In the genomic region with DNA sequence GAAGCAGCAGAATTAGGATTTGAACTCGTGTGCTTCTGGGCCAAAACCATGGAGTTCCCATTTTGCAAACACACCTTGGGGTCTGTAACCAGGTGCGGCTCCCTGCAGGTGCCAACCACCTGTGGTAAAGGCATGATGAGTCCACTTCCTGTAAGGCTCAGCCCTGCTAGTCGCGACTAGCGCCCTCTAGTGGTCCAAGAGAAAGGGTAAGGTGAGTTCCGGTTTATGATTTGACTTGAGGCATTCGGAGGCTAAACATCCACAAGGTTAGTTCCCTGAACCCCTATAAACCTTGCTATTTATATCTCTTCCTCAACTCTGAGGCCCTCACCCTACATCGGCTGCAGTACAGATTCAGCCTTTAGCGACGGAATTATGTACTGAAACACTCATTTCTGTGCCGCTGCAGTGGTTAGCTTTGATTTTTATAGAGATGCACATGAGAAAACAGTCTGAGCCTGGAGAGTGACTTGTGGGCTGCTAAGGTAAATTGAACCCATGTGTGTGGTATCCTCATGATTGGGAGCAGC, we compare ENCODE assay signal across 8 cellular contexts.
DNase-seq lines count a peak whose midpoint lies in the region; ATAC-seq and TF ChIP-seq lines count a peak whose summit lies in the region.

No MANE protein-coding gene starts in this region.

- no peak overlapping the region for H3K9ac ChIP-seq in KMS-11

- H4K20me1 ChIP-seq in KMS-11 (ENCODE audit: insufficient read depth), result no peaks in the 10 kb centered on the region

- peak; percentile 94 for ATAC-seq in GM21786 (IDR thresholded peaks at IDR 0.05; ENCODE audit: unreplicated experiment)

- TF ChIP-seq CTCF in GM12864 (IDR thresholded peaks at IDR 0.05; ENCODE audit: low read depth, low read length, missing control alignments), result peak; percentile 89
- peak; percentile 75 for TF ChIP-seq CTCF in KMS-11 (conservative IDR thresholded peaks at IDR 0.05; ENCODE audit: low read depth, low read length)
- peak; percentile 67 for TF ChIP-seq CTCF in astrocyte of the spinal cord (IDR thresholded peaks at IDR 0.05; ENCODE audit: low read depth, low read length)

- H2AFZ ChIP-seq in KMS-11 (ENCODE audit: low read depth), result peak overlapping the region; percentile 40; the same call in 1 of the 2 replicates

- in situ Hi-C loops in astrocyte of the spinal cord (cut with HindIII; ENCODE audit: low sequenced_read_pairs), result no loop called here

- H3K36me3 ChIP-seq in KMS-11 (ENCODE audit: insufficient read depth), result no peaks in the 10 kb centered on the region

- no peak overlapping the region for H3K27ac ChIP-seq in KMS-11

- peaks cover 5% of the 10 kb centered on the region for H3K4me1 ChIP-seq in KMS-11 (ENCODE audit: low read depth, poor library complexity, severe bottlenecking)

- DNase-seq in GM12864 (ENCODE audit: low read depth), result peak; percentile 44
- peak; percentile 49 for DNase-seq in T follicular helper cell (ENCODE audit: low read depth)
- DNase-seq in astrocyte of the spinal cord (ENCODE audit: low read depth, low spot score), result peak; percentile 20
- peak; percentile 72 for DNase-seq in kidney tubule cell (ENCODE audit: low spot score)
- peak; percentile 11 to 30 for DNase-seq in stimulated activated CD8-positive, alpha-beta memory T cell treated with anti-CD3 and anti-CD28 coated beads, Interleukin-15, amount 100 ng/mL, for 4 hours (ENCODE audit: low read depth in 2 of 2)
- DNase-seq in retina, result no peak

- no peak overlapping the region for H3K4me2 ChIP-seq in KMS-11

- H3K4me3 ChIP-seq in GM12864 (ENCODE audit: low read depth, low read length), result no peak overlapping the region
- no peak overlapping the region for H3K4me3 ChIP-seq in KMS-11 (IDR thresholded peaks at IDR 0.05; ENCODE audit: insufficient read depth, low read depth, low read length)
- no peak overlapping the region for H3K4me3 ChIP-seq in astrocyte of the spinal cord (ENCODE audit: low read depth, low read length)

- no peaks in the 10 kb centered on the region for H3K79me2 ChIP-seq in KMS-11 (ENCODE audit: insufficient read depth, low read depth)

- H3K27me3 ChIP-seq in KMS-11 (ENCODE audit: insufficient read depth, low read depth), result no peaks in the 10 kb centered on the region
